ENCODE assay signal across 12 cellular contexts in the genomic region with DNA sequence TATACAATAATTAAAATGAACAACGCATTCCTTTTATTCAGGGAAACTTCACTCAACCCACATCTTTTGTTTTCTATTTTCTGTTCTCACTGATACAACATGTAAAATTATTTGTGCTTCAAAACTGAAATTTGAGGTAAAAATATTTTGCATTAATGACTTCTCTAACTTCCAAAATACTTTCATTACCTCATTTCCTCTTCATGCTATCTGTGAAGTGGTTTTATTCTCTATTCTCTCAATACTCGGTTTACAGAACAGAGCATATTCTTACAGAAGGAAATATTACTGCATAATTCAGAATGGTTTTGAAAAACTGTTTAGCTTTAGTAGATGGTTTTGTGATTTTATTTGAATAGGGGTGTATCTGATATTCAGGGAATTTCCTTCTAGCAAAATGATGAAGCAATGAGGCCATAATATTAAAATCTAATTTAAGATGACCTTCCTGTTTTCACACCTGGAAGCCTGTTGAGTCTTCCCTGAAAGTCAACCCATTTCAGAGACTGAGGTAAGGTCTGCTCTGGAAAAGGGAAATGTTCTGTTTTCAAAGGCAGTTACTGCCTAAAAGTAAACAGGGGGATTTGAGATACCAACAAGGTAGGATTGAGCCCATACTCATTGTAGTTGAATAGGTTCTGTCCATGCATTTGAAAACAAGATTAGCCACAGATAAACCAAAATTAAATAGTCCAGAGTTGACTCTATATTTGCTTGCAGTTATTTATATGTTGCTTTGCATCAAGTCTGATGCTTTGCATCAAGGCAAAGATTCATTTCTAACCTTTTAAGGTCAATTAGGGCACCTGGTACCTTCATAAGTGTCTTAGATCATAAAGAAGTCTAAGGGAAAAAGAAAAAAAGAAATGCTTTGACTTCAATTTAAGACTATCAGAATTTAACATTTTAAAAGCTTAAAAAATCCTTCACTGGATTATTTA. TPM values are rescaled to one million over a fixed set of nuclear protein-coding genes. Genes with fewer than 3 reads are reported as not detected.
DNase-seq lines count a peak whose midpoint lies in the region; ATAC-seq and TF ChIP-seq lines count a peak whose summit lies in the region.
"Had no signal": no experiment of that assay in that cellular context is flagged by ENCODE, and none has a peak within 500 bp of the region (broad histone marks: within the 10 kb centered on the region; RNA-seq: fewer than 3 reads in every experiment).

No MANE protein-coding gene starts in this region.

- in situ Hi-C loops in HAP-1 (cut with MboI; ENCODE audit: low sequenced_read_pairs) = no loop called here

- H3K9me3 ChIP-seq in endodermal cell (ENCODE audit: control insufficient read depth, low read length) (no peaks in the 10 kb centered on the region), HAP-1 (no peaks in the 10 kb centered on the region)
- H3K9me3 ChIP-seq: esophagus muscularis mucosa, prostate gland had no signal

- peaks cover 3% of the 10 kb centered on the region for H3K9me3 Mint-ChIP-seq in activated naive CD8-positive, alpha-beta T cell treated with anti-CD3 and anti-CD28 coated beads, Interleukin-2, amount 10 ng/mL, durations not matched to agents 7 days and 5 days
- H3K9me3 Mint-ChIP-seq in endodermal cell (no peaks in the 10 kb centered on the region), nephron progenitor cell (no peaks in the 10 kb centered on the region)

- no peak for DNase-seq in activated naive CD8-positive, alpha-beta T cell treated with anti-CD3 and anti-CD28 coated beads, Interleukin-2, amount 10 ng/mL, durations not matched to agents 7 days and 5 days
- no peak for DNase-seq in endodermal cell
- DNase-seq in HAP-1 (ENCODE audit: low spot score in 2 of 2) = no peak
- DNase-seq in nephron progenitor cell = no peak
- no peak for DNase-seq in NCI-H69 (lab: John Stamatoyannopoulos, UW)
- DNase-seq: amniotic stem cell, T-helper 9 cell had no signal

- H3K36me3 ChIP-seq in endodermal cell (ENCODE audit: control insufficient read depth, insufficient read depth, low read length) = no peaks in the 10 kb centered on the region
- no peaks in the 10 kb centered on the region for H3K36me3 ChIP-seq in HAP-1 (replicated peaks)
- H3K36me3 ChIP-seq: esophagus muscularis mucosa, prostate gland had no signal

- peak overlapping the region; percentile 75 for H3K27ac Mint-ChIP-seq in activated naive CD8-positive, alpha-beta T cell treated with anti-CD3 and anti-CD28 coated beads, Interleukin-2, amount 10 ng/mL, durations not matched to agents 7 days and 5 days
- no peak overlapping the region for H3K27ac Mint-ChIP-seq in endodermal cell
- H3K27ac Mint-ChIP-seq in nephron progenitor cell = no peak overlapping the region

- H3K27me3 Mint-ChIP-seq in activated naive CD8-positive, alpha-beta T cell treated with anti-CD3 and anti-CD28 coated beads, Interleukin-2, amount 10 ng/mL, durations not matched to agents 7 days and 5 days = no peaks in the 10 kb centered on the region
- H3K27me3 Mint-ChIP-seq in endodermal cell (ENCODE audit: insufficient read depth) (no peaks in the 10 kb centered on the region), nephron progenitor cell (ENCODE audit: low read depth, poor library complexity) (peaks cover 4% of the 10 kb centered on the region)

- H3K36me3 Mint-ChIP-seq in activated naive CD8-positive, alpha-beta T cell treated with anti-CD3 and anti-CD28 coated beads, Interleukin-2, amount 10 ng/mL, durations not matched to agents 7 days and 5 days = peaks cover 26% of the 10 kb centered on the region
- no peaks in the 10 kb centered on the region for H3K36me3 Mint-ChIP-seq in endodermal cell (ENCODE audit: low read depth)
- H3K36me3 Mint-ChIP-seq in nephron progenitor cell (ENCODE audit: low read depth) = no peaks in the 10 kb centered on the region

- H3K4me1 ChIP-seq in endodermal cell (ENCODE audit: control insufficient read depth, insufficient read depth, low read length) (peaks cover 4% of the 10 kb centered on the region), HAP-1 (no peaks in the 10 kb centered on the region)
- H3K4me1 ChIP-seq: esophagus muscularis mucosa, prostate gland had no signal

- ATAC-seq in GM18502 (IDR thresholded peaks at IDR 0.05; ENCODE audit: poor library complexity, unreplicated experiment) (peak; percentile 73), GM19463 (IDR thresholded peaks at IDR 0.05; ENCODE audit: unreplicated experiment) (peak; percentile 78), HG03045 (IDR thresholded peaks at IDR 0.05; ENCODE audit: unreplicated experiment) (peak; percentile 69)
- ATAC-seq in activated naive CD8-positive, alpha-beta T cell treated with anti-CD3 and anti-CD28 coated beads, Interleukin-2, amount 10 ng/mL, durations not matched to agents 7 days and 5 days (ENCODE audit: low read depth) = peak; percentile 27

- no peak overlapping the region for H3K9ac ChIP-seq in endodermal cell (ENCODE audit: extremely low read depth, low read length, poor library complexity, severe bottlenecking)

- no peak overlapping the region for H3K27ac ChIP-seq in endodermal cell (ENCODE audit: low read depth, low read length)
- H3K27ac ChIP-seq: esophagus muscularis mucosa, prostate gland had no signal

- H3K27me3 ChIP-seq in endodermal cell (ENCODE audit: control insufficient read depth, insufficient read depth, low read length, poor library complexity, severe bottlenecking) (no peaks in the 10 kb centered on the region), HAP-1 (ENCODE audit: low read depth) (no peaks in the 10 kb centered on the region)
- H3K27me3 ChIP-seq: esophagus muscularis mucosa had no signal

- POLR2A ChIA-PET in activated naive CD8-positive, alpha-beta T cell treated with anti-CD3 and anti-CD28 coated beads, Interleukin-2, amount 10 ng/mL, durations not matched to agents 7 days and 5 days (lab: Charles Lee) = interaction anchor here (2.3 kb wide), 1 partner anchor 85 kb away, joined by 13 read pairs; the partner anchor contains the start of gene REL

- H3K4me3 ChIP-seq in endodermal cell (ENCODE audit: low read length) = no peak overlapping the region
- no peak overlapping the region for H3K4me3 ChIP-seq in HAP-1
- H3K4me3 ChIP-seq: esophagus muscularis mucosa, prostate gland had no signal

- peaks cover 33% of the 10 kb centered on the region for H3K4me1 Mint-ChIP-seq in activated naive CD8-positive, alpha-beta T cell treated with anti-CD3 and anti-CD28 coated beads, Interleukin-2, amount 10 ng/mL, durations not matched to agents 7 days and 5 days
- H3K4me1 Mint-ChIP-seq in endodermal cell = peaks cover 14% of the 10 kb centered on the region
- H3K4me1 Mint-ChIP-seq in nephron progenitor cell = no peaks in the 10 kb centered on the region

- TF ChIP-seq CTCF in endodermal cell (conservative IDR thresholded peaks at IDR 0.05) (no peak), nephron progenitor cell (IDR thresholded peaks at IDR 0.05) (no peak)

- peak overlapping the region; percentile 71 for H3K4me3 Mint-ChIP-seq in activated naive CD8-positive, alpha-beta T cell treated with anti-CD3 and anti-CD28 coated beads, Interleukin-2, amount 10 ng/mL, durations not matched to agents 7 days and 5 days
- H3K4me3 Mint-ChIP-seq in endodermal cell (no peak overlapping the region), nephron progenitor cell (no peak overlapping the region)

- WGBS in endodermal cell (ENCODE audit: insufficient coverage in 1 of 2, insufficient read length in 1 of 2), 2 experiments = 95 to 100% methylated on average over 1 of the region's 2 CpGs

RNA-seq across cellular contexts. Expression of gene PEX13, which starts 50.8 kb away (rescaled TPM):
- total RNA-seq in activated naive CD8-positive, alpha-beta T cell treated with anti-CD3 and anti-CD28 coated beads, Interleukin-2, amount 10 ng/mL, durations not matched to agents 7 days and 5 days = 10 to 100 TPM; 16.5 to 20.1 TPM
- 10 to 100 TPM; 24.3 to 25.9 TPM for total RNA-seq in endodermal cell
- 24.9 TPM for polyA plus RNA-seq in endodermal cell (2013, experiment 1 of 2)
- 23.9 TPM for polyA plus RNA-seq in endodermal cell (2013, experiment 2 of 2)

RNA-seq across cellular contexts. Expression of gene PUS10, which starts 51.3 kb away (rescaled TPM):
- 10 to 100 TPM in 1 of 2 experiments, 1 to 10 TPM in 1; 8.0 to 10.6 TPM for total RNA-seq in activated naive CD8-positive, alpha-beta T cell treated with anti-CD3 and anti-CD28 coated beads, Interleukin-2, amount 10 ng/mL, durations not matched to agents 7 days and 5 days
- 1 to 10 TPM; 3.9 to 6.1 TPM for total RNA-seq in endodermal cell
- 6.9 TPM for polyA plus RNA-seq in endodermal cell (2013, experiment 1 of 2)
- 7.5 TPM for polyA plus RNA-seq in endodermal cell (2013, experiment 2 of 2)

Comparison
In these comparisons a context has a peak if more than half of its experiments do, and no peak if none do; other contexts are left out.
1. ATAC-seq: peak in every context shown above with its lines; median percentile 78 in GM19463; 73 in GM18502; 69 in HG03045; 27 in activated naive CD8-positive, alpha-beta T cell treated with anti-CD3 and anti-CD28 coated beads, Interleukin-2, amount 10 ng/mL, durations not matched to agents 7 days and 5 days.